ENCODE assay signal across 10 cellular contexts in the genomic region with DNA sequence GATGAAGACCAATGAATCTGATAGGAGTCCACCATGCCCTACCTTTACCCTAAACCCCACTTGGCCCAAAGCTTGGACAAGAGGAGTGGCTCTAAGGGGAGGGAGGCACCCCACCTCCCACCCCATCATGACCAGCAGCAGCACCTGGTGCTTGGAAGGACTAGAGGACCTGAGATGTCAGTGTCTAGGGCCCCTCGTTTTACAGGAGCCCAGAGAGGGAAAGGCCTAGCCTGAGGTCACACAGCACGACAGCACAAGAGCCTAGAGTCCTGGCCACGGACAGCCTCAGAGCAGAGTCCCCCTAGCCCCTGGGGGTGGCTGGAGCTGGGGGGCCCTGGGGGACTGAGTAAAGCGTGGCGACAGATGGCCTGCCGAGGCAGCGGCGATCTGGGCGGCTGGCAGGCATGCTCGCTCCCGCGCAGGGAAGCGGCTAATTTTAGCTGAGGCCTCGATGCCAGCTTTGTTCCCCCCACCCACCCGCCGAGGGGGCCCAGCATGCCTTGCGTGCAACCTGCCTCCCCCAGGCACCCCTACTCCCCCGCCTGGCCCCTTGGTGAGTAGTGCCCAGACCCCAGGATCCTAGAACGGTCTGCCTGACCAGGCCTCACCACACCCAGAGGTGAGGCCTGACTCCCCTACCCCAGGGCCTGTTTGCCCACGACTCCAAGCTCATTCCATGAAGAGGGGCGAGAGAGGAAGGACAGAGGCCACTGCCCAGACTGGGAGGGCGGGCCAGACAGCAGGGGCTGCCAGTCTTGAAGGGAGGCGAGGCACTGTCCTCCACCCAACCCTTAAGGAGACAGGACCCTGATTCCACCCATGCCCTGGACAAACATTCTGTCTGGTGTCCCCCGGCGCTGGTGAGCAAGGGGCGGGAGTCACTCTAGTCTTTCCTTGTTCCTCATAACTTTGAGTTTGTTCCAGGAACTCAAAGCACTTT. TPM values are rescaled to one million over a fixed set of nuclear protein-coding genes. Genes with fewer than 3 reads are reported as not detected.
DNase-seq lines count a peak whose midpoint lies in the region; ATAC-seq lines count a peak whose summit lies in the region.
"Had no signal": no experiment of that assay in that cellular context is flagged by ENCODE, and none has a peak within 500 bp of the region (broad histone marks: within the 10 kb centered on the region; RNA-seq: fewer than 3 reads in every experiment).

No MANE protein-coding gene starts in this region.

- H2AK5ac ChIP-seq in mesenchymal stem cell (ENCODE audit: low read length, severe bottlenecking), result no peak overlapping the region

- no peak overlapping the region for H2BK5ac ChIP-seq in mesenchymal stem cell (ENCODE audit: low read depth, low read length, poor library complexity, severe bottlenecking)

- no peaks in the 10 kb centered on the region for H3K9me3 ChIP-seq in mesenchymal stem cell (ENCODE audit: control insufficient read depth, low read length)

- H2BK15ac ChIP-seq in mesenchymal stem cell (ENCODE audit: low read depth, poor library complexity, severe bottlenecking), result no peak overlapping the region

- ATAC-seq in GM21526 (IDR thresholded peaks at IDR 0.05; ENCODE audit: low FRiP score, unreplicated experiment) (no peak), GM19328 (IDR thresholded peaks at IDR 0.05; ENCODE audit: unreplicated experiment) (no peak)

- H3K14ac ChIP-seq in mesenchymal stem cell (ENCODE audit: low read length in 2 of 2), result peak overlapping the region in 1 of 2 experiments; percentile 63

- H2BK12ac ChIP-seq in mesenchymal stem cell (ENCODE audit: low read length in 2 of 2), result peak overlapping the region in 1 of 2 experiments; percentile 51

- H3K4ac ChIP-seq in mesenchymal stem cell (ENCODE audit: low read depth in 1 of 2, low read length in 2 of 2), result peak overlapping the region in 1 of 2 experiments; percentile 37

- peaks cover 38% of the 10 kb centered on the region for H3K79me1 ChIP-seq in mesenchymal stem cell (replicated peaks; ENCODE audit: low read length, poor library complexity, severe bottlenecking)

- no peak overlapping the region for H3K4me3 ChIP-seq in mesenchymal stem cell (ENCODE audit: insufficient read depth in 1 of 2, low read depth in 1 of 2, low read length in 2 of 2)

- no peak overlapping the region for H3K23ac ChIP-seq in mesenchymal stem cell (ENCODE audit: low read length in 2 of 2)

- H4K8ac ChIP-seq in mesenchymal stem cell (ENCODE audit: low read length), result peak overlapping the region; percentile 42

- WGBS in mesenchymal stem cell, result 92% methylated on average over 26 of the region's 26 CpGs

- no peaks in the 10 kb centered on the region for H3K27me3 ChIP-seq in mesenchymal stem cell (ENCODE audit: control insufficient read depth in 1 of 2, insufficient read depth in 1 of 2, low read length in 2 of 2)

- H3K36me3 ChIP-seq in mesenchymal stem cell (ENCODE audit: control insufficient read depth in 1 of 2, insufficient read depth in 2 of 2, low read depth in 1 of 2, low read length in 2 of 2), result peaks cover 0 to 34% of the 10 kb centered on the region in 2 experiments

- H2AFZ ChIP-seq in mesenchymal stem cell (ENCODE audit: low read depth, low read length), result no peak overlapping the region
- H2AFZ ChIP-seq: parathyroid adenoma had no signal

- H4K91ac ChIP-seq in mesenchymal stem cell (ENCODE audit: low read length), result peak overlapping the region; percentile 81

- no peak overlapping the region for H3K4me2 ChIP-seq in mesenchymal stem cell (ENCODE audit: low read length, poor library complexity, severe bottlenecking)

- DNase-seq in NCI-H1694 (lab: John Stamatoyannopoulos, UW) (peak; percentile 25), mesenchymal stem cell (no peak), substantia nigra (lab: John Stamatoyannopoulos, UW) (peak in 15 of 49 donors; percentile 21 to 82 (median 35)), NCI-H2227 (lab: John Stamatoyannopoulos, UW; ENCODE audit: unreplicated experiment) (no peak), kidney tubule cell (ENCODE audit: low spot score) (no peak)
- DNase-seq: NCI-H774 had no signal

- peak overlapping the region; percentile 17 to 75 for H3K18ac ChIP-seq in mesenchymal stem cell (ENCODE audit: low read depth in 1 of 2, low read length in 2 of 2)

- H3K27ac ChIP-seq in cingulate gyrus (ENCODE audit: low read depth, low read length), result peak overlapping the region; percentile 89
- H3K27ac ChIP-seq in mesenchymal stem cell (ENCODE audit: low read length, poor library complexity, severe bottlenecking), result no peak overlapping the region
- H3K27ac ChIP-seq in substantia nigra (ENCODE audit: low read depth, low read length, poor library complexity, severe bottlenecking), result peak overlapping the region; percentile 61
- H3K27ac ChIP-seq: parathyroid adenoma had no signal

- peaks cover 82% of the 10 kb centered on the region for H3K4me1 ChIP-seq in mesenchymal stem cell (ENCODE audit: control insufficient read depth, insufficient read depth, low read depth, low read length)

- no peak overlapping the region for H2BK120ac ChIP-seq in mesenchymal stem cell (ENCODE audit: low read depth, low read length)

- peak overlapping the region; percentile 44 for H3K9ac ChIP-seq in mesenchymal stem cell (ENCODE audit: low read length)
- H3K9ac ChIP-seq: parathyroid adenoma had no signal

RNA-seq across cellular contexts. Expression of a gene that starts 39.0 kb away (rescaled TPM):
- 27.0 TPM for polyA plus RNA-seq in mesenchymal stem cell (2013, experiment 1 of 2)
- 24.1 TPM for polyA plus RNA-seq in mesenchymal stem cell (2013, experiment 2 of 2)
